In genomic region chr4:103757631-103758030, GRCh38 we compare ENCODE assay signal across 21 cellular contexts.
"Had no signal": no experiment of that assay in that cellular context is flagged by ENCODE, and none has a peak within 500 bp of the region (broad histone marks: within the 10 kb centered on the region; RNA-seq: fewer than 3 reads in every experiment).

No MANE protein-coding gene starts in this region.

- DNase-seq: activated CD4-positive, alpha-beta T cell treated with anti-CD3 and anti-CD28 coated beads for 1 hour; activated CD8-positive, alpha-beta memory T cell treated with anti-CD3 and anti-CD28 coated beads for 24 hours; activated CD8-positive, alpha-beta memory T cell treated with anti-CD3 and anti-CD28 coated beads, Interleukin-2, amount 50 U/mL, for 48 hours; activated effector memory CD4-positive, alpha-beta T cell treated with Interleukin-2 at 50 U/mL for 16 hours; activated naive CD4-positive, alpha-beta T cell treated with anti-CD3 and anti-CD28 coated beads, Interleukin-2, amount 10 ng/mL, durations not matched to agents 7 days and 5 days; activated naive CD8-positive, alpha-beta T cell treated with anti-CD3 and anti-CD28 coated beads, Interleukin-2, amount 50 U/mL, for 24 hours; activated T-cell treated with anti-CD3 and anti-CD28 coated beads, Interleukin-2, amount 50 U/mL, for 48 hours; anterior cingulate cortex; caudate nucleus; effector memory CD8-positive, alpha-beta T cell; esophagus squamous epithelium; heart right ventricle; left lung; midbrain; nucleus accumbens; stimulated activated CD4-positive, alpha-beta T cell treated with anti-CD3 and anti-CD28 coated beads, Interleukin-4, amount 100 ng/mL, for 24 hours; stomach; trophoblast cell; WERI-Rb-1 had no signal

- ATAC-seq: activated naive CD8-positive, alpha-beta T cell treated with anti-CD3 and anti-CD28 coated beads, Interleukin-2, amount 50 U/mL, for 24 hours; effector memory CD8-positive, alpha-beta T cell; heart right ventricle; left lung; sciatic nerve; stimulated activated effector memory CD8-positive, alpha-beta T cell treated with anti-CD3 and anti-CD28 coated beads, Interleukin-12 subunit alpha, Interleukin-12 subunit beta, amount 100 ng/mL, for 72 hours had no signal
